Comparison of ENCODE assay signal across 15 cellular contexts in genomic region chr4:95524184-95524583, GRCh38. TPM values are rescaled to one million over a fixed set of nuclear protein-coding genes. Genes with fewer than 3 reads are reported as not detected.
"Had no signal": no experiment of that assay in that cellular context is flagged by ENCODE, and none has a peak within 500 bp of the region (broad histone marks: within the 10 kb centered on the region; RNA-seq: fewer than 3 reads in every experiment).

No MANE protein-coding gene starts in this region.

- H3K27me3 ChIP-seq: spleen, tibial artery, uterus had no signal

- FAIRE-seq: keratinocyte, TTC549 had no signal

- H3K4me1 ChIP-seq: foreskin keratinocyte, spleen, uterus had no signal

- H3K4me3 ChIP-seq: lung, spleen, tibial artery, uterus had no signal

- H3K27ac ChIP-seq: foreskin keratinocyte, spleen, tibial artery, uterus had no signal

- H3K9me3 ChIP-seq: tibial artery, uterus had no signal

- DNase-seq: activated CD4-positive, alpha-beta T cell treated with anti-CD3 and anti-CD28 coated beads, Interleukin-2, amount 50 U/mL, for 4 hours; amniotic stem cell; caudate nucleus; foreskin keratinocyte; nephron progenitor cell; nucleus accumbens; spleen; stimulated activated naive B cell treated with anti-CD40 and anti-IgM and Interleukin-4, amounts not matched to agents 10 μg/mL and 1 μg/mL and 100 μg/mL, for 72 hours; tibial artery; uterus had no signal

- H3K36me3 ChIP-seq: spleen, tibial artery, uterus had no signal

RNA-seq across cellular contexts. Expression of gene UNC5C, which starts 24.6 kb away (rescaled TPM):
- total RNA-seq: activated CD8-positive, alpha-beta memory T cell treated with anti-CD3 and anti-CD28 coated beads for 36 hours; foreskin keratinocyte; T-helper 2 cell treated with Interferon-gamma antibody and Interleukin-4, amounts not matched to agents 100 ng/mL and 5 ng/mL, for 36 hours had no signal
- polyA plus RNA-seq: foreskin keratinocyte, keratinocyte had no signal
